Comparison of ENCODE assay signal across 27 cellular contexts in genomic region chr4:33297091-33297490, GRCh38.
DNase-seq lines count a peak whose midpoint lies in the region; ATAC-seq and TF ChIP-seq lines count a peak whose summit lies in the region.
"Had no signal": no experiment of that assay in that cellular context is flagged by ENCODE, and none has a peak within 500 bp of the region (broad histone marks: within the 10 kb centered on the region; RNA-seq: fewer than 3 reads in every experiment).

No MANE protein-coding gene starts in this region.

- H3K4me1 Mint-ChIP-seq in GM23338, result peaks cover 10% of the 10 kb centered on the region; the same call in 2 of the 3 replicates
- H3K4me1 Mint-ChIP-seq: B cell had no signal

- TF ChIP-seq CTCF in GM23338 (conservative IDR thresholded peaks at IDR 0.05; ENCODE audit: low read depth in 2 of 2), result no peak
- no peak for TF ChIP-seq CTCF in ovary (IDR thresholded peaks at IDR 0.05)

- no peaks in the 10 kb centered on the region; the same call in 2 of the 3 replicates for H3K9me3 Mint-ChIP-seq in GM23338

- no peaks in the 10 kb centered on the region for H3K27me3 Mint-ChIP-seq in GM23338 (ENCODE audit: insufficient read depth, low read depth, poor library complexity)
- H3K27me3 Mint-ChIP-seq: B cell had no signal

- 58 to 67% methylated on average over 1 of the region's 2 CpGs for WGBS in ectodermal cell, 2 experiments
- WGBS in ovary, 3 donors, result 29 to 53% (median 40%) methylated on average over 2 of the region's 2 CpGs

- no peaks in the 10 kb centered on the region for H3K79me2 ChIP-seq in GM23338 (replicated peaks; ENCODE audit: insufficient read depth)

- H3K9me3 ChIP-seq in ectodermal cell (ENCODE audit: control insufficient read depth, low read length) (no peaks in the 10 kb centered on the region), ovary (no peaks in the 10 kb centered on the region)
- H3K9me3 ChIP-seq: HAP-1, Peyer's patch had no signal

- H3K4me3 ChIP-seq in GM23338, result no peak overlapping the region
- no peak overlapping the region for H3K4me3 ChIP-seq in ectodermal cell (ENCODE audit: insufficient read depth, low read depth, low read length)
- H3K4me3 ChIP-seq in ovary, result no peak overlapping the region
- H3K4me3 ChIP-seq: HAP-1, Peyer's patch, SK-N-MC had no signal

- TF ChIP-seq POLR2A in ovary (IDR thresholded peaks at IDR 0.05), result no peak

- DNase-seq in NCI-H1105 treated with DMSO at 0.1 percent for 48 hours (lab: John Stamatoyannopoulos, UW) (peak; percentile 39), NCI-H1105 (lab: John Stamatoyannopoulos, UW) (no peak), GM23338 (ENCODE audit: low spot score) (no peak), NCI-H748 (lab: John Stamatoyannopoulos, UW; ENCODE audit: unreplicated experiment) (peak; percentile 76), ovary (no peak), activated T-cell treated with anti-CD3 and anti-CD28 coated beads for 4 hours (no peak), NCI-H510A treated with DMSO at 0.1 percent for 48 hours (lab: John Stamatoyannopoulos, UW) (no peak)
- DNase-seq: CD8-positive, alpha-beta T cell; DMS79 treated with DMSO at 0.1 percent for 48 hours; GF-D8; GOT3; HFFc6; IMR-90; KG1; MM.1S; NCI-H1436 treated with DMSO at 0.1 percent for 48 hours; NCI-H2029; NCI-H446; NCI-H526 treated with DMSO at 0.1 percent for 48 hours; Peyer's patch; SHP77 treated with DMSO at 0.1 percent for 48 hours had no signal

- no peaks in the 10 kb centered on the region for H3K36me3 Mint-ChIP-seq in GM23338 (ENCODE audit: low read depth)
- H3K36me3 Mint-ChIP-seq: CD8-positive, alpha-beta T cell had no signal

- H2AFZ ChIP-seq in GM23338, result no peak overlapping the region

- ATAC-seq in GM23338, result no peak
- ATAC-seq: CD8-positive, alpha-beta T cell had no signal

- H3K4me1 ChIP-seq in GM23338 (ENCODE audit: insufficient read depth) (peaks cover 10% of the 10 kb centered on the region), ectodermal cell (ENCODE audit: control insufficient read depth, insufficient read depth, low read length) (peaks cover 4% of the 10 kb centered on the region), ovary (ENCODE audit: insufficient read depth) (no peaks in the 10 kb centered on the region)
- H3K4me1 ChIP-seq: Peyer's patch had no signal

- H3K36me3 ChIP-seq in GM23338 (ENCODE audit: insufficient read depth) (no peaks in the 10 kb centered on the region), ectodermal cell (ENCODE audit: control insufficient read depth, insufficient read depth, low read length) (no peaks in the 10 kb centered on the region), ovary (no peaks in the 10 kb centered on the region)
- H3K36me3 ChIP-seq: HAP-1, Peyer's patch had no signal

- no peak overlapping the region for H3K4me3 Mint-ChIP-seq in GM23338
- H3K4me3 Mint-ChIP-seq: B cell; CD8-positive, alpha-beta T cell; HFFc6 had no signal

- H3K27ac ChIP-seq in GM23338 (ENCODE audit: low read depth), result no peak overlapping the region
- peak overlapping the region; percentile 16 for H3K27ac ChIP-seq in ectodermal cell (ENCODE audit: insufficient read depth, low read depth, low read length, poor library complexity, severe bottlenecking)
- H3K27ac ChIP-seq in ovary, result no peak overlapping the region
- H3K27ac ChIP-seq: 22Rv1, C4-2B, Peyer's patch, SK-N-MC had no signal

- no peaks in the 10 kb centered on the region for H3K27me3 ChIP-seq in GM23338 (ENCODE audit: insufficient read depth)
- H3K27me3 ChIP-seq in ectodermal cell (ENCODE audit: control insufficient read depth, insufficient read depth, low read length, poor library complexity, severe bottlenecking), result no peaks in the 10 kb centered on the region
- H3K27me3 ChIP-seq in ovary, result no peaks in the 10 kb centered on the region
- H3K27me3 ChIP-seq: Peyer's patch had no signal

- no peaks in the 10 kb centered on the region for H4K20me1 ChIP-seq in GM23338 (replicated peaks; ENCODE audit: insufficient read depth)

- intact Hi-C loops in ovary (cut with DNase I), result no loop called here

- H3K4me2 ChIP-seq in GM23338, result no peak overlapping the region

- H3K27ac Mint-ChIP-seq in GM23338, result no peak overlapping the region; the same call in 1 of the 2 replicates
- H3K27ac Mint-ChIP-seq: B cell; CD8-positive, alpha-beta T cell; HFFc6 had no signal

- H3K9me2 ChIP-seq in GM23338 (ENCODE audit: insufficient read depth), result no peaks in the 10 kb centered on the region

- H3F3A ChIP-seq in GM23338 (replicated peaks; ENCODE audit: low read depth), result no peaks in the 10 kb centered on the region

- no peak for TF ChIP-seq EP300 in ovary (IDR thresholded peaks at IDR 0.05)

TF ChIP-seq in GM23338, 12 proteins besides CTCF, POLR2A, EP300 and RAD21:
- TF ChIP-seq ZNF114 (CRISPR knock-in tag; IDR thresholded peaks at IDR 0.05), result no peak
- 0 out of 2 replicates have a peak, but pooled peaks have one; percentile 7 for TF ChIP-seq NANOG (IDR thresholded peaks at IDR 0.05; ENCODE audit: borderline replicate concordance)
TF ChIP-seq in GM23338: peak in this region for 1.

Comparison
In these comparisons a context has a peak if more than half of its experiments do, and no peak if none do; other contexts are left out.
1. DNase-seq: peak in NCI-H1105 treated with DMSO at 0.1 percent for 48 hours (single experiment) and NCI-H748 (single experiment); none in NCI-H1105 (single experiment), GM23338 (single experiment), ovary (0 of 5), activated T-cell treated with anti-CD3 and anti-CD28 coated beads for 4 hours (single experiment) and NCI-H510A treated with DMSO at 0.1 percent for 48 hours (single experiment).